In genomic region chr16:66872524-66872923, GRCh38 we compare ENCODE assay signal across 1 cellular context.
TF ChIP-seq lines count a peak whose summit lies in the region.

No MANE protein-coding gene starts in this region.

TF ChIP-seq in K562, 482 proteins besides CTCF, POLR2A, EP300 and RAD21:
- TF ChIP-seq TRIM25 (IDR thresholded peaks at IDR 0.05; ENCODE audit: borderline replicate concordance) (0 out of 2 replicates have a peak, but pooled peaks have one; percentile 29), JUND (IDR thresholded peaks at IDR 0.05; ENCODE audit: borderline replicate concordance, low read depth, low read length) (no peak), JUND (tag; IDR thresholded peaks at IDR 0.05; ENCODE audit: borderline replicate concordance, low read depth, low read length) (no peak), TRIM24 (IDR thresholded peaks at IDR 0.05) (no peak), CEBPG (CRISPR knock-in tag; IDR thresholded peaks at IDR 0.05) (peak; percentile 45; the same call in 1 of the 2 replicates), CEBPG (tag; conservative IDR thresholded peaks at IDR 0.05 in 1 of 2, IDR thresholded peaks at IDR 0.05 in 1 of 2) (peak in 1 of 2 experiments; percentile 70; a peak in 2 of 4 replicates), GTF2E2 (tag; IDR thresholded peaks at IDR 0.05) (0 out of 2 replicates have a peak, but pooled peaks have one; percentile 3), CEBPB (tag; IDR thresholded peaks at IDR 0.05) (peak; percentile 88), PCBP1 (IDR thresholded peaks at IDR 0.05; ENCODE audit: low read depth, low read length, poor library complexity, severe bottlenecking) (no peak), NUFIP1 (IDR thresholded peaks at IDR 0.05; ENCODE audit: partially characterized antibody) (no peak)
TF ChIP-seq in K562: peak in this region for 4.
